35 cellular contexts compared by ENCODE assay signal in the genomic region with DNA sequence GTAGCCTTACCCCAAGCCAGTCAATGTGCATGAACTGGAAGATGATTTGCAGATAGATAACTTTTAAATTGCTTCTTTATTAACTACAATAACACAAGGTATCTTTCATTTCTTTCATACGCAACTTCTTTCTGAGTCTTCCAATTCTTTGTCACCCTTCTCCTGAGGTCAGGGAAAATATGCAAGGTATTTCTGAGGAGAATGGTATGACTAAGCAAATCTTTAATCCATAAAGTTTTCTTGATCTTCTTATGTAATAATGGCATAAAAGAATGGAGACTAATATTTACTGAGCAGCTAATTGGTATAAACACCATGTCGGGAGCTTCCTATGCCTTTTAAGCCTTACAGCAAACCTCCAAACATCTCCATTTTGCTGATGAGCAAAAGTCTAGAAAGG.
DNase-seq lines count a peak whose midpoint lies in the region; ATAC-seq, FAIRE-seq and TF ChIP-seq lines count a peak whose summit lies in the region.
"Had no signal": no experiment of that assay in that cellular context is flagged by ENCODE, and none has a peak within 500 bp of the region (broad histone marks: within the 10 kb centered on the region; RNA-seq: fewer than 3 reads in every experiment).

No MANE protein-coding gene starts in this region.

- no peak overlapping the region for H3K4me2 ChIP-seq in neuronal stem cell (ENCODE audit: insufficient read depth, low read length, poor library complexity, severe bottlenecking)
- H3K4me2 ChIP-seq: smooth muscle cell had no signal

- CTCF ChIA-PET in WTC11 (lab: Charles Lee) = no interaction called here

- intact Hi-C loops in dorsolateral prefrontal cortex (cut with DNase I) = loop anchor here (10.0 kb wide), 2 partner anchors 53 to 103 kb away; no protein-coding TSS in a partner anchor

- no peak overlapping the region for H2BK5ac ChIP-seq in neuronal stem cell (ENCODE audit: low read length)

- no peak overlapping the region for H3K14ac ChIP-seq in neuronal stem cell (ENCODE audit: low read length)

- no peak overlapping the region for H2AK5ac ChIP-seq in neuronal stem cell (ENCODE audit: low read depth, low read length)

- H2BK12ac ChIP-seq in neuronal stem cell (ENCODE audit: low read length) = no peak overlapping the region

- no peaks in the 10 kb centered on the region for H3K9me3 Mint-ChIP-seq in WTC11
- no peaks in the 10 kb centered on the region for H3K9me3 Mint-ChIP-seq in activated T-cell treated with anti-CD3 and anti-CD28 coated beads, Interleukin-2, amount 50 U/mL, for 4 hours
- H3K9me3 Mint-ChIP-seq: activated B cell treated with CpG ODN at 0.5 μM for 24 hours; activated naive CD8-positive, alpha-beta T cell treated with anti-CD3 and anti-CD28 coated beads, Interleukin-2, amount 10 ng/mL, durations not matched to agents 7 days and 5 days; activated T-cell treated with anti-CD3 and anti-CD28 coated beads, Interleukin-2, amount 50 U/mL, for 24 hours; stimulated activated naive CD8-positive, alpha-beta T cell treated with anti-CD3 and anti-CD28 coated beads, Interleukin-15, Interleukin-2, amounts not matched to agents 100 ng/mL and 50 ng/mL, for 24 hours had no signal

- H4K8ac ChIP-seq in neuronal stem cell (ENCODE audit: low read depth, low read length) = no peak overlapping the region

- H3K4me3 ChIP-seq in dorsolateral prefrontal cortex = no peak overlapping the region
- no peak overlapping the region for H3K4me3 ChIP-seq in neuronal stem cell (ENCODE audit: low read length in 2 of 2)
- H3K4me3 ChIP-seq: ascending aorta, ovary, smooth muscle cell had no signal

- no peak for ATAC-seq in WTC11
- no peak for ATAC-seq in activated T-cell treated with anti-CD3 and anti-CD28 coated beads, Interleukin-2, amount 50 U/mL, for 4 hours
- ATAC-seq: CD8-positive, alpha-beta T cell; left colon; Panc1 had no signal

- no CpG with 5 or more reads among the region's 2 CpGs for WGBS in neuronal stem cell (ENCODE audit: extremely low coverage in 2 of 2, insufficient read length in 2 of 2, insufficient replicate concordance in 1 of 2), 2 donors

- no peak overlapping the region for H3K23ac ChIP-seq in neuronal stem cell (ENCODE audit: low read depth, low read length, poor library complexity)

- peak; percentile 28 for FAIRE-seq in RCC 7860 (lab: Jason Lieb, UNC)
- FAIRE-seq: GM18507, HTR-8/SVneo had no signal

- H3K9me3 ChIP-seq in neuronal stem cell (replicated peaks in 1 of 2; ENCODE audit: control insufficient read depth in 2 of 2, insufficient read depth in 1 of 2, low read depth in 1 of 2, low read length in 2 of 2) = no peaks in the 10 kb centered on the region
- H3K9me3 ChIP-seq: ascending aorta, BE2C, ovary had no signal

- no peaks in the 10 kb centered on the region for H3K27me3 ChIP-seq in dorsolateral prefrontal cortex
- H3K27me3 ChIP-seq in neuronal stem cell (ENCODE audit: control insufficient read depth in 3 of 3, insufficient read depth in 3 of 3, low read depth in 1 of 3, low read length in 3 of 3) = no peaks in the 10 kb centered on the region
- H3K27me3 ChIP-seq: ascending aorta, ovary had no signal

- peaks cover 21% of the 10 kb centered on the region for H3K4me1 Mint-ChIP-seq in WTC11
- H3K4me1 Mint-ChIP-seq in activated T-cell treated with anti-CD3 and anti-CD28 coated beads, Interleukin-2, amount 50 U/mL, for 4 hours (ENCODE audit: low read depth) = no peaks in the 10 kb centered on the region
- H3K4me1 Mint-ChIP-seq: activated B cell treated with CpG ODN at 0.5 μM for 24 hours; activated naive CD8-positive, alpha-beta T cell treated with anti-CD3 and anti-CD28 coated beads, Interleukin-2, amount 10 ng/mL, durations not matched to agents 7 days and 5 days; central memory CD8-positive, alpha-beta T cell; memory B cell had no signal

- H2BK15ac ChIP-seq in neuronal stem cell (ENCODE audit: low read length) = no peak overlapping the region

- no peaks in the 10 kb centered on the region for H3K36me3 Mint-ChIP-seq in WTC11
- no peaks in the 10 kb centered on the region for H3K36me3 Mint-ChIP-seq in activated T-cell treated with anti-CD3 and anti-CD28 coated beads, Interleukin-2, amount 50 U/mL, for 4 hours (ENCODE audit: insufficient read depth)
- H3K36me3 Mint-ChIP-seq: activated naive CD8-positive, alpha-beta T cell treated with anti-CD3 and anti-CD28 coated beads, Interleukin-2, amount 10 ng/mL, durations not matched to agents 7 days and 5 days; CD8-positive, alpha-beta T cell; memory B cell had no signal

- no peaks in the 10 kb centered on the region for H3K27me3 Mint-ChIP-seq in WTC11 (ENCODE audit: low read depth)
- H3K27me3 Mint-ChIP-seq in activated T-cell treated with anti-CD3 and anti-CD28 coated beads, Interleukin-2, amount 50 U/mL, for 4 hours (ENCODE audit: low read depth) = no peaks in the 10 kb centered on the region
- H3K27me3 Mint-ChIP-seq: activated B cell treated with CpG ODN at 0.5 μM for 24 hours; activated naive CD8-positive, alpha-beta T cell treated with anti-CD3 and anti-CD28 coated beads, Interleukin-2, amount 10 ng/mL, durations not matched to agents 7 days and 5 days; activated T-cell treated with anti-CD3 and anti-CD28 coated beads, Interleukin-2, amount 50 U/mL, for 24 hours; central memory CD8-positive, alpha-beta T cell; memory B cell had no signal

- peak overlapping the region; percentile 5 for H2AFZ ChIP-seq in neuronal stem cell (ENCODE audit: low read length)

- no peak for TF ChIP-seq CTCF in dorsolateral prefrontal cortex (IDR thresholded peaks at IDR 0.05 in 54 of 56, conservative IDR thresholded peaks at IDR 0.05 in 2 of 56; ENCODE audit: low read depth in 1 of 56, partially characterized antibody in 56 of 56)
- TF ChIP-seq CTCF in WTC11 (IDR thresholded peaks at IDR 0.05) = no peak

- DNase-seq in ELR (ENCODE audit: low read depth) = peak; percentile 48
- DNase-seq in RCC 7860 (ENCODE audit: low spot score) = peak; percentile 9
- DNase-seq in dorsolateral prefrontal cortex = no peak
- no peak for DNase-seq in neuronal stem cell (ENCODE audit: low spot score)
- no peak for DNase-seq in WTC11 (ENCODE audit: low spot score)
- DNase-seq in OCI-M2 (lab: John Stamatoyannopoulos, UW; ENCODE audit: unreplicated experiment) = no peak
- no peak for DNase-seq in activated T-cell treated with anti-CD3 and anti-CD28 coated beads, Interleukin-2, amount 50 U/mL, for 4 hours
- DNase-seq in HUDEP-2 (lab: John Stamatoyannopoulos, UW; ENCODE audit: unreplicated experiment in 76 of 76) = no peak
- DNase-seq: activated B cell treated with CpG ODN at 0.5 μM for 24 hours; activated CD4-positive, alpha-beta T cell treated with anti-CD3 and anti-CD28 coated beads, Interleukin-2, amount 50 U/mL, for 1 hour; activated gamma-delta T cell treated with Interleukin-2 at 50 U/mL for 16 hours; activated naive CD8-positive, alpha-beta T cell treated with anti-CD3 and anti-CD28 coated beads, Interleukin-2, amount 10 ng/mL, durations not matched to agents 7 days and 5 days; activated T-cell treated with anti-CD3 and anti-CD28 coated beads, Interleukin-2, amount 50 U/mL, for 24 hours; BE2C; CD8-positive, alpha-beta T cell; dermis blood vessel endothelial cell; GOT3; hippocampal formation; KG1; left colon; NCI-H1417 treated with DMSO at 0.1 percent for 48 hours; NCI-H2029 treated with DMSO at 0.1 percent for 48 hours; NCI-H524 treated with DMSO at 0.1 percent for 48 hours; ovary; retina; SHP77 treated with DMSO at 0.1 percent for 48 hours; stimulated activated CD4-positive, alpha-beta T cell treated with anti-CD3 and anti-CD28 coated beads, Interleukin-1b, Interleukin-23, amount 100 ng/mL, for 48 hours had no signal

- H3K27ac Mint-ChIP-seq in WTC11 = no peak overlapping the region
- H3K27ac Mint-ChIP-seq: activated B cell treated with CpG ODN at 0.5 μM for 24 hours; activated naive CD8-positive, alpha-beta T cell treated with anti-CD3 and anti-CD28 coated beads, Interleukin-2, amount 10 ng/mL, durations not matched to agents 7 days and 5 days; activated T-cell treated with anti-CD3 and anti-CD28 coated beads, Interleukin-2, amount 50 U/mL, for 24 hours; CD8-positive, alpha-beta T cell; memory B cell; stimulated activated naive CD8-positive, alpha-beta T cell treated with anti-CD3 and anti-CD28 coated beads, Interleukin-15, Interleukin-2, amounts not matched to agents 100 ng/mL and 50 ng/mL, for 24 hours had no signal

- no peak overlapping the region for H3K9ac ChIP-seq in neuronal stem cell (ENCODE audit: low read depth, low read length, poor library complexity)

- POLR2A ChIA-PET in WTC11 (lab: Charles Lee) = no interaction called here

- no peaks in the 10 kb centered on the region for H3K36me3 ChIP-seq in neuronal stem cell (replicated peaks in 1 of 2; ENCODE audit: control insufficient read depth in 2 of 2, insufficient read depth in 2 of 2, low read length in 2 of 2)
- H3K36me3 ChIP-seq: ascending aorta, BE2C, ovary had no signal

- no peak overlapping the region for H3K4me3 Mint-ChIP-seq in WTC11
- no peak overlapping the region for H3K4me3 Mint-ChIP-seq in activated T-cell treated with anti-CD3 and anti-CD28 coated beads, Interleukin-2, amount 50 U/mL, for 4 hours
- H3K4me3 Mint-ChIP-seq: activated B cell treated with CpG ODN at 0.5 μM for 24 hours; activated naive CD8-positive, alpha-beta T cell treated with anti-CD3 and anti-CD28 coated beads, Interleukin-2, amount 10 ng/mL, durations not matched to agents 7 days and 5 days; activated T-cell treated with anti-CD3 and anti-CD28 coated beads, Interleukin-2, amount 50 U/mL, for 24 hours; CD8-positive, alpha-beta T cell; central memory CD8-positive, alpha-beta T cell; memory B cell; stimulated activated naive CD8-positive, alpha-beta T cell treated with anti-CD3 and anti-CD28 coated beads, Interleukin-15, Interleukin-2, amounts not matched to agents 100 ng/mL and 50 ng/mL, for 24 hours had no signal

- H3K4me1 ChIP-seq in neuronal stem cell (ENCODE audit: control insufficient read depth in 2 of 2, insufficient read depth in 1 of 2, low read depth in 1 of 2, low read length in 2 of 2) = peaks cover 0 to 6% of the 10 kb centered on the region in 2 donors
- H3K4me1 ChIP-seq: ascending aorta, BE2C had no signal

- no peak overlapping the region for H3K18ac ChIP-seq in neuronal stem cell (ENCODE audit: low read length)

- no peaks in the 10 kb centered on the region for H3K79me1 ChIP-seq in neuronal stem cell (ENCODE audit: low read depth, low read length)

- no peak overlapping the region for H3K4ac ChIP-seq in neuronal stem cell (ENCODE audit: low read length)

- H4K91ac ChIP-seq in neuronal stem cell (ENCODE audit: low read depth, low read length, poor library complexity) = no peak overlapping the region

- H2BK120ac ChIP-seq in neuronal stem cell (ENCODE audit: low read depth, low read length) = no peak overlapping the region

- H3K27ac ChIP-seq in dorsolateral prefrontal cortex (peak overlapping the region; percentile 40 to 100 (median 97)), neuronal stem cell (replicated peaks; ENCODE audit: low read length) (no peak overlapping the region)
- H3K27ac ChIP-seq: ascending aorta, ovary had no signal

TF ChIP-seq in WTC11, 78 proteins besides CTCF, POLR2A, EP300 and RAD21 (continues in another document):
- no peak for TF ChIP-seq TEAD4 (CRISPR knock-in tag; IDR thresholded peaks at IDR 0.05)

Comparison
In these comparisons a context has a peak if more than half of its experiments do, and no peak if none do; other contexts are left out.
1. DNase-seq: peak in ELR (single experiment) and RCC 7860 (single experiment); none in dorsolateral prefrontal cortex (0 of 10), neuronal stem cell (single experiment), WTC11 (single experiment), OCI-M2 (single experiment), activated T-cell treated with anti-CD3 and anti-CD28 coated beads, Interleukin-2, amount 50 U/mL, for 4 hours (single experiment) and HUDEP-2 (0 of 76).